9 cellular contexts compared by ENCODE assay signal in genomic region chr17:4573682-4574081, GRCh38. TPM values are rescaled to one million over a fixed set of nuclear protein-coding genes. Genes with fewer than 3 reads are reported as not detected.
DNase-seq lines count a peak whose midpoint lies in the region; ATAC-seq, FAIRE-seq and TF ChIP-seq lines count a peak whose summit lies in the region.
"Had no signal": no experiment of that assay in that cellular context is flagged by ENCODE, and none has a peak within 500 bp of the region (broad histone marks: within the 10 kb centered on the region; RNA-seq: fewer than 3 reads in every experiment).

No MANE protein-coding gene starts in this region.

- CTCF ChIA-PET in HepG2 (lab: Yijun Ruan, JAX; ENCODE audit: low intra/inter-chr PET ratio, low total read pairs), result no interaction called here

- peak overlapping the region; percentile 50; the same call in 1 of the 2 replicates for H3K4me2 ChIP-seq in HepG2 (ENCODE audit: low read depth, low read length)

- no peaks in the 10 kb centered on the region for H3K36me3 ChIP-seq in HepG2 (replicated peaks in 1 of 2; ENCODE audit: control insufficient read depth in 1 of 2, insufficient read depth in 2 of 2, low read length in 2 of 2)

- H3K27me3 ChIP-seq in HepG2 (ENCODE audit: control insufficient read depth in 1 of 2, insufficient read depth in 2 of 2, low read length in 2 of 2), result no peaks in the 10 kb centered on the region

- no peak overlapping the region for H2AFZ ChIP-seq in HepG2 (ENCODE audit: low read length)

- TF ChIP-seq EP300 in HepG2 (IDR thresholded peaks at IDR 0.05; ENCODE audit: low read depth in 2 of 2, low read length in 2 of 2) (no peak), HepG2 (CRISPR knock-in tag; IDR thresholded peaks at IDR 0.05; ENCODE audit: borderline replicate concordance) (no peak)

- FAIRE-seq in RCC 7860 (lab: Jason Lieb, UNC), result no peak
- FAIRE-seq in HepG2 (lab: Jason Lieb, UNC), result no peak
- FAIRE-seq: endothelial cell of umbilical vein had no signal

- TF ChIP-seq RAD21 in HepG2 (CRISPR knock-in tag; IDR thresholded peaks at IDR 0.05), result no peak

- peak; percentile 67 for DNase-seq in RCC 7860 (ENCODE audit: low spot score)
- peak; percentile 73 to 80 for DNase-seq in activated T-cell treated with anti-CD3 and anti-CD28 coated beads, Interleukin-2, amount 50 U/mL, for 48 hours
- DNase-seq in HepG2 (ENCODE audit: low spot score), result no peak
- peak; percentile 15 to 54 for DNase-seq in stimulated activated CD8-positive, alpha-beta memory T cell treated with anti-CD3 and anti-CD28 coated beads, Interleukin-15, amount 100 ng/mL, for 4 hours (ENCODE audit: low read depth in 2 of 2)
- DNase-seq in NCI-H446 treated with DMSO at 0.1 percent for 48 hours (lab: John Stamatoyannopoulos, UW), result no peak
- DNase-seq in HT-29 (ENCODE audit: low spot score), result no peak

- H3K9me3 ChIP-seq in HepG2 (ENCODE audit: low read length), result no peaks in the 10 kb centered on the region

- no TSS peak for BruUV-seq in HepG2 (replicated peaks; lab: Mats Ljungman, UMichigan)

- no peak for TF ChIP-seq CTCF in HepG2 (CRISPR knock-in tag; IDR thresholded peaks at IDR 0.05)

- no peaks in the 10 kb centered on the region for H4K20me1 ChIP-seq in HepG2 (ENCODE audit: insufficient read depth, low read length)

- no peak overlapping the region for H3K9ac ChIP-seq in HepG2 (ENCODE audit: insufficient read depth, low read depth, low read length)

- H3K27ac ChIP-seq in HepG2 (ENCODE audit: extremely low read length, insufficient read depth, low read length), result no peak overlapping the region

- intact Hi-C loops in HepG2 (cut with micrococcal nuclease; ENCODE audit: unreplicated experiment), result no loop called here

- H3K79me2 ChIP-seq in HepG2 (ENCODE audit: insufficient read depth, low read length), result no peaks in the 10 kb centered on the region

- peak overlapping the region in 1 of 3 experiments; percentile 34; a peak in 1 of 6 replicates for H3K4me3 ChIP-seq in HepG2 (replicated peaks in 1 of 3; ENCODE audit: insufficient read depth in 1 of 3, low read depth in 2 of 3, low read length in 3 of 3)

- TF ChIP-seq POLR2A in HepG2 (IDR thresholded peaks at IDR 0.05; ENCODE audit: insufficient read depth in 1 of 2, low read depth in 2 of 2, low read length in 2 of 2), result no peak

- no peak for ATAC-seq in HepG2
- ATAC-seq in HG03280 (IDR thresholded peaks at IDR 0.05; ENCODE audit: unreplicated experiment), result no peak
- no peak for ATAC-seq in HG03521 (IDR thresholded peaks at IDR 0.05; ENCODE audit: unreplicated experiment)

- WGBS in HepG2 (ENCODE audit: low lambda C conversion rate), result 21% methylated on average over 3 of the region's 7 CpGs

- POLR2A ChIA-PET in HepG2 (lab: Yijun Ruan, JAX), result interaction anchor here (1.5 kb wide), 1 partner anchor 18 kb away, joined by 5 read pairs; the partner anchor contains the start of gene MYBBP1A

- in situ Hi-C loops in HepG2 (cut with HindIII; ENCODE audit: extremely low pct_ligation_motif_present, low pct_unique_long_range_greater_than_20kb), result no loop called here

- peaks cover 62% of the 10 kb centered on the region for H3K4me1 ChIP-seq in HepG2 (ENCODE audit: insufficient read depth, low read length)

TF ChIP-seq in HepG2, 621 proteins besides CTCF, POLR2A, EP300 and RAD21 (continues in another document):
- TF ChIP-seq SETDB1 (CRISPR knock-in tag; IDR thresholded peaks at IDR 0.05; ENCODE audit: borderline replicate concordance) (no peak), MAX (IDR thresholded peaks at IDR 0.05) (0 out of 2 replicates have a peak, but pooled peaks have one; percentile 33)

RNA-seq across cellular contexts. Expression of gene SMTNL2, which starts 10.6 kb away (rescaled TPM):
- total RNA-seq in HepG2 (2016; rRNA removed; fragmentation: Illumina TruSeq; extraction: Trizol), result 5.1 and 5.8 TPM in 2 replicates
- total RNA-seq in HepG2 (2016; cell fraction: cytosol; rRNA removed; fragmentation: Illumina TruSeq; extraction: Trizol; ENCODE audit: low read depth), result 1.5 and 1.6 TPM in 2 replicates
- 5.3 and 5.8 TPM in 2 replicates for total RNA-seq in HepG2 (2016; cell fraction: insoluble cytoplasmic fraction; rRNA removed; fragmentation: Illumina TruSeq; extraction: Trizol)
- 4.8 and 5.0 TPM in 2 replicates for total RNA-seq in HepG2 (2016; cell fraction: membrane; rRNA removed; fragmentation: Illumina TruSeq; extraction: Trizol)
- total RNA-seq in HepG2 (2016; cell fraction: nucleus; rRNA removed; fragmentation: Illumina TruSeq; extraction: Trizol), result 3.0 and 4.2 TPM in 2 replicates
- polyA plus RNA-seq in HepG2 (2011; rRNA removed), result 0.41 and 1.1 TPM in 2 replicates
- polyA plus RNA-seq in HepG2 (2011; cell fraction: cytosol; rRNA removed), result 0.38 and 0.64 TPM in 2 replicates
- polyA plus RNA-seq in HepG2 (2011; cell fraction: nucleus; rRNA removed), result 0.42 and 0.95 TPM in 2 replicates
- 0.58 and 0.69 TPM in 2 replicates for polyA plus RNA-seq in HepG2 (2012)
- polyA plus RNA-seq in HepG2 (2016; cell fraction: cytosol; fragmentation: Illumina TruSeq; extraction: Trizol; ENCODE audit: low read depth), result 1.8 TPM in 2 replicates
- polyA plus RNA-seq in HepG2 (2016; cell fraction: insoluble cytoplasmic fraction; fragmentation: Illumina TruSeq; extraction: Trizol; ENCODE audit: low read depth), result 7.9 and 8.6 TPM in 2 replicates
- polyA plus RNA-seq in HepG2 (2016; cell fraction: membrane; fragmentation: Illumina TruSeq; extraction: Trizol; ENCODE audit: low read depth), result 2.3 and 3.2 TPM in 2 replicates
- 5.8 and 9.1 TPM in 2 replicates for polyA plus RNA-seq in HepG2 (2016; cell fraction: nucleus; fragmentation: Illumina TruSeq; extraction: Trizol; ENCODE audit: insufficient read depth, low read depth)
- 1.9 TPM in 1 of 2 replicates, not detected in the other for polyA minus RNA-seq in HepG2 (2011; rRNA and poly(A)+ RNA removed; ENCODE audit: low replicate concordance)
- 0.70 and 0.99 TPM in 2 replicates for polyA minus RNA-seq in HepG2 (2011; cell fraction: cytosol; rRNA and poly(A)+ RNA removed)
- 0.13 TPM in 1 of 2 replicates, not detected in the other for polyA minus RNA-seq in HepG2 (2011; cell fraction: nucleus; rRNA and poly(A)+ RNA removed)
- not detected in 2 replicates for total RNA-seq in HT-29 (2014; rRNA removed; shearing (Covaris generic))
- total RNA-seq: endothelial cell of umbilical vein had no signal
- polyA plus RNA-seq: endothelial cell of umbilical vein had no signal

RNA-seq across cellular contexts. Expression of gene GGT6, which starts 13.3 kb away (rescaled TPM):
- 0.70 and 0.80 TPM in 2 replicates for total RNA-seq in HepG2 (2016; rRNA removed; fragmentation: Illumina TruSeq; extraction: Trizol)
- 0.20 and 0.26 TPM in 2 replicates for total RNA-seq in HepG2 (2016; cell fraction: cytosol; rRNA removed; fragmentation: Illumina TruSeq; extraction: Trizol; ENCODE audit: low read depth)
- total RNA-seq in HepG2 (2016; cell fraction: insoluble cytoplasmic fraction; rRNA removed; fragmentation: Illumina TruSeq; extraction: Trizol), result 0.68 and 1.1 TPM in 2 replicates
- 0.59 and 0.62 TPM in 2 replicates for total RNA-seq in HepG2 (2016; cell fraction: membrane; rRNA removed; fragmentation: Illumina TruSeq; extraction: Trizol)
- 0.28 and 0.37 TPM in 2 replicates for total RNA-seq in HepG2 (2016; cell fraction: nucleus; rRNA removed; fragmentation: Illumina TruSeq; extraction: Trizol)
- 0.14 and 0.16 TPM in 2 replicates for polyA plus RNA-seq in HepG2 (2011; rRNA removed)
- polyA plus RNA-seq in HepG2 (2011; cell fraction: cytosol; rRNA removed), result 0.10 and 0.12 TPM in 2 replicates
- polyA plus RNA-seq in HepG2 (2011; cell fraction: nucleus; rRNA removed), result 0.09 and 0.43 TPM in 2 replicates
- polyA plus RNA-seq in HepG2 (2012), result 0.24 and 0.29 TPM in 2 replicates
- 0.24 and 0.27 TPM in 2 replicates for polyA plus RNA-seq in HepG2 (2016; cell fraction: cytosol; fragmentation: Illumina TruSeq; extraction: Trizol; ENCODE audit: low read depth)
- polyA plus RNA-seq in HepG2 (2016; cell fraction: insoluble cytoplasmic fraction; fragmentation: Illumina TruSeq; extraction: Trizol; ENCODE audit: low read depth), result 0.71 and 1.2 TPM in 2 replicates
- 0.50 and 0.52 TPM in 2 replicates for polyA plus RNA-seq in HepG2 (2016; cell fraction: membrane; fragmentation: Illumina TruSeq; extraction: Trizol; ENCODE audit: low read depth)
- 1.1 and 1.5 TPM in 2 replicates for polyA plus RNA-seq in HepG2 (2016; cell fraction: nucleus; fragmentation: Illumina TruSeq; extraction: Trizol; ENCODE audit: insufficient read depth, low read depth)
- polyA minus RNA-seq in HepG2 (2011; rRNA and poly(A)+ RNA removed; ENCODE audit: low replicate concordance), result 0.38 TPM in 1 of 2 replicates, not detected in the other
- not detected in 2 replicates for polyA minus RNA-seq in HepG2 (2011; cell fraction: cytosol; rRNA and poly(A)+ RNA removed)
- polyA minus RNA-seq in HepG2 (2011; cell fraction: nucleus; rRNA and poly(A)+ RNA removed), result 0.12 TPM in 1 of 2 replicates, not detected in the other
- total RNA-seq in HT-29 (2014; rRNA removed; shearing (Covaris generic)), result 4.8 and 7.0 TPM in 2 replicates
- total RNA-seq: endothelial cell of umbilical vein had no signal
- polyA plus RNA-seq: endothelial cell of umbilical vein had no signal

RNA-seq across cellular contexts. Expression of gene MYBBP1A, which starts 18.5 kb away (rescaled TPM):
- total RNA-seq in HepG2 (2016; rRNA removed; fragmentation: Illumina TruSeq; extraction: Trizol), result 40.4 and 54.8 TPM in 2 replicates
- 58.9 and 65.5 TPM in 2 replicates for total RNA-seq in HepG2 (2016; cell fraction: cytosol; rRNA removed; fragmentation: Illumina TruSeq; extraction: Trizol; ENCODE audit: low read depth)
- 35.1 and 61.8 TPM in 2 replicates for total RNA-seq in HepG2 (2016; cell fraction: insoluble cytoplasmic fraction; rRNA removed; fragmentation: Illumina TruSeq; extraction: Trizol)
- 24.4 and 24.9 TPM in 2 replicates for total RNA-seq in HepG2 (2016; cell fraction: membrane; rRNA removed; fragmentation: Illumina TruSeq; extraction: Trizol)
- total RNA-seq in HepG2 (2016; cell fraction: nucleus; rRNA removed; fragmentation: Illumina TruSeq; extraction: Trizol), result 52.0 and 62.6 TPM in 2 replicates
- 18.6 and 28.4 TPM in 2 replicates for polyA plus RNA-seq in HepG2 (2011; rRNA removed)
- 9.7 and 12.5 TPM in 2 replicates for polyA plus RNA-seq in HepG2 (2011; cell fraction: cytosol; rRNA removed)
- polyA plus RNA-seq in HepG2 (2011; cell fraction: nucleus; rRNA removed), result 158 and 176 TPM in 2 replicates
- 28.0 and 41.5 TPM in 2 replicates for polyA plus RNA-seq in HepG2 (2012)
- polyA plus RNA-seq in HepG2 (2016; cell fraction: cytosol; fragmentation: Illumina TruSeq; extraction: Trizol; ENCODE audit: low read depth), result 7.8 and 7.9 TPM in 2 replicates
- 28.2 and 32.7 TPM in 2 replicates for polyA plus RNA-seq in HepG2 (2016; cell fraction: insoluble cytoplasmic fraction; fragmentation: Illumina TruSeq; extraction: Trizol; ENCODE audit: low read depth)
- 9.0 and 12.1 TPM in 2 replicates for polyA plus RNA-seq in HepG2 (2016; cell fraction: membrane; fragmentation: Illumina TruSeq; extraction: Trizol; ENCODE audit: low read depth)
- 146 and 160 TPM in 2 replicates for polyA plus RNA-seq in HepG2 (2016; cell fraction: nucleus; fragmentation: Illumina TruSeq; extraction: Trizol; ENCODE audit: insufficient read depth, low read depth)
- polyA minus RNA-seq in HepG2 (2011; rRNA and poly(A)+ RNA removed; ENCODE audit: low replicate concordance), result 50.2 and 100 TPM in 2 replicates
- polyA minus RNA-seq in HepG2 (2011; cell fraction: cytosol; rRNA and poly(A)+ RNA removed), result 19.4 and 21.0 TPM in 2 replicates
- 53.3 and 54.8 TPM in 2 replicates for polyA minus RNA-seq in HepG2 (2011; cell fraction: nucleus; rRNA and poly(A)+ RNA removed)
- 136 and 177 TPM in 2 replicates for total RNA-seq in HT-29 (2014; rRNA removed; shearing (Covaris generic))

Comparison
In these comparisons a context has a peak if more than half of its experiments do, and no peak if none do; other contexts are left out.
1. DNase-seq: peak in RCC 7860 (single experiment), activated T-cell treated with anti-CD3 and anti-CD28 coated beads, Interleukin-2, amount 50 U/mL, for 48 hours (2 of 2) and stimulated activated CD8-positive, alpha-beta memory T cell treated with anti-CD3 and anti-CD28 coated beads, Interleukin-15, amount 100 ng/mL, for 4 hours (2 of 2); none in HepG2 (single experiment), NCI-H446 treated with DMSO at 0.1 percent for 48 hours (single experiment) and HT-29 (single experiment).